25 cellular contexts compared by ENCODE assay signal in genomic region chr10:70977621-70978020, GRCh38.
"Had no signal": no experiment of that assay in that cellular context is flagged by ENCODE, and none has a peak within 500 bp of the region (broad histone marks: within the 10 kb centered on the region; RNA-seq: fewer than 3 reads in every experiment).

No MANE protein-coding gene starts in this region.

- H3K4me3 Mint-ChIP-seq: dendritic cell treated with granulocyte-macrophage colony-stimulating factor and Interleukin-4, amounts not matched to agents 40 ng/mL and 50 ng/mL, for 4 days; effector memory CD8-positive, alpha-beta T cell; endodermal cell; mesothelial cell of epicardium had no signal

- H3K36me3 Mint-ChIP-seq: mesothelial cell of epicardium had no signal

- H3K27me3 ChIP-seq: colonic mucosa, gastrocnemius medialis had no signal

- H3K4me1 ChIP-seq: colonic mucosa, gastrocnemius medialis, heart right ventricle, left ventricle myocardium inferior, lower lobe of right lung had no signal

- H3K9me3 Mint-ChIP-seq: dendritic cell treated with granulocyte-macrophage colony-stimulating factor and Interleukin-4, amounts not matched to agents 40 ng/mL and 50 ng/mL, for 4 days; effector memory CD8-positive, alpha-beta T cell had no signal

- H3K27ac ChIP-seq: colonic mucosa, epithelial cell of prostate, esophagus squamous epithelium, gastrocnemius medialis, heart right ventricle, left ventricle myocardium inferior, lower lobe of right lung had no signal

- H3K4me1 Mint-ChIP-seq: endodermal cell had no signal

- H3K27ac Mint-ChIP-seq: dendritic cell treated with granulocyte-macrophage colony-stimulating factor and Interleukin-4, amounts not matched to agents 40 ng/mL and 50 ng/mL, for 4 days; effector memory CD8-positive, alpha-beta T cell; endodermal cell; mesothelial cell of epicardium had no signal

- H3K36me3 ChIP-seq: colonic mucosa, esophagus squamous epithelium, gastrocnemius medialis, heart right ventricle, left ventricle myocardium inferior, lower lobe of right lung had no signal

- H3K4me3 ChIP-seq: colonic mucosa, esophagus squamous epithelium, gastrocnemius medialis, heart right ventricle, left ventricle myocardium inferior, lower lobe of right lung, mucosa of descending colon had no signal

- DNase-seq: colonic mucosa; cortex of kidney; effector CD8-positive, alpha-beta T cell; effector memory CD8-positive, alpha-beta T cell; endodermal cell; erythroblast; esophagus squamous epithelium; foreskin fibroblast; foreskin melanocyte; gastrocnemius medialis; glutamatergic neuron; head of caudate nucleus; heart right ventricle; hippocampal formation; kidney glomerular epithelial cell; left colon; left ventricle myocardium inferior; lower lobe of right lung; mesenchymal stem cell; mucosa of descending colon had no signal

- ATAC-seq: effector memory CD8-positive, alpha-beta T cell; esophagus mucosa; gastrocnemius medialis; heart right ventricle; left colon; left lobe of liver; lower lobe of right lung; mucosa of descending colon had no signal

- H3K9me3 ChIP-seq: colonic mucosa, esophagus squamous epithelium, lower lobe of right lung, mucosa of descending colon had no signal
